Comparison of ENCODE assay signal across 12 cellular contexts in the genomic region with DNA sequence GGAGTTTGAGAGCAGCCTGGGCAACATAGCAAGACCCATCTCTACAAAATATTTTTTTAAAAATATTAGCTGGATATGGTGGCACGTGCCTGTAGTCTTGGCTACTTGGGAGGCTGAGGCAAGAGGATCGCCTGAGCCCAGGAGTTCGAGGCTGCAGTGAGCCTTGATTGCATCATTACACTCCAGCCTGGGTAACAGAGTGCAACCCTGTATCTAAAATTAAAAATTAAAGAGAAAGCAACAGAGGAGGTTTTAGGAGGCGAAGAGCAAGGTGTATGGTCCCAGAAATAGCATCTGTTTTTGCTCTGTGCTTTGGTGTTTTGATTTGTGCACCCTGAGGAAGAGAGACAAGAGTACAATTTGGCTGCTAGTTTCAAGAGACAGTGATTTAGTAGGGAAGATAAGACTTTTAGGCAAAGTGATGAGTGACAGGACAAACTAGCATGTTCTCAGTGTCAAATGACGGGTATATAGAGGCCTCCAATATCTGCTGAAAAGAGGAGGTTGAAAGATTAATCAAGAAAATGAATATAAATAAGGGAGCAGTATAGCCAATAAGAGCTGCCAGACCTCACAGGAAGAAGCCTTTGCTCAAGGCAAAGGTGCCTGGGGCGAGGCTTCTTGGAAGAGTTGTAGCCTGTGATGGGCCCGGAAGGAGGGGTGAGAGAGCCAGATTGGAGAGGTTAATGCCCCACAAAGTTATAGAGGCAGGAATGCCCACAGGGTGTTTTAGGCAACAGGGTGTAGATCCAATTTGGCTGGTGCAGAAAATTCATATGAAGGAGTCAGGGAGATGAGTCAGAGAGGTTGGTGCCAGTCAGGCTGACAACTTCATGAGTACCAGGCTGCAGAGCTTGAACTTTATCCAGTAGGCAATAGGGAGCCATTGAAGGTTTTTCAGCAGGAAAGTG. TPM values are rescaled to one million over a fixed set of nuclear protein-coding genes. Genes with fewer than 3 reads are reported as not detected.
DNase-seq lines count a peak whose midpoint lies in the region; ATAC-seq and TF ChIP-seq lines count a peak whose summit lies in the region.
"Had no signal": no experiment of that assay in that cellular context is flagged by ENCODE, and none has a peak within 500 bp of the region (broad histone marks: within the 10 kb centered on the region; RNA-seq: fewer than 3 reads in every experiment).

No MANE protein-coding gene starts in this region.

- peaks cover 22% of the 10 kb centered on the region for H3K36me3 Mint-ChIP-seq in Caco-2 (ENCODE audit: insufficient read depth, unreplicated experiment)

- no peak overlapping the region for H3K27ac Mint-ChIP-seq in Caco-2 (ENCODE audit: unreplicated experiment)
- no peak overlapping the region for H3K27ac Mint-ChIP-seq in stimulated activated naive CD8-positive, alpha-beta T cell treated with anti-CD3 and anti-CD28 coated beads, Interleukin-15, amount 100 ng/mL, for 72 hours
- H3K27ac Mint-ChIP-seq: naive B cell had no signal

- H3K9me3 Mint-ChIP-seq in Caco-2 (ENCODE audit: unreplicated experiment) = no peaks in the 10 kb centered on the region
- H3K9me3 Mint-ChIP-seq in stimulated activated naive CD8-positive, alpha-beta T cell treated with anti-CD3 and anti-CD28 coated beads, Interleukin-15, amount 100 ng/mL, for 72 hours = no peaks in the 10 kb centered on the region

- no peaks in the 10 kb centered on the region for H3K36me3 ChIP-seq in Caco-2 (ENCODE audit: control insufficient read depth, insufficient read depth, low read length)

- H3K27me3 Mint-ChIP-seq in Caco-2 (ENCODE audit: insufficient read depth, unreplicated experiment) = no peaks in the 10 kb centered on the region
- H3K27me3 Mint-ChIP-seq in stimulated activated naive CD8-positive, alpha-beta T cell treated with anti-CD3 and anti-CD28 coated beads, Interleukin-15, amount 100 ng/mL, for 72 hours = peaks cover 38% of the 10 kb centered on the region

- no peak overlapping the region for H3K4me3 ChIP-seq in epithelial cell of proximal tubule (ENCODE audit: low read depth, low read length)
- no peak overlapping the region for H3K4me3 ChIP-seq in Caco-2 (ENCODE audit: low read depth, low read length)

- DNase-seq in A172 (ENCODE audit: low spot score) (peak; percentile 30), RKO (ENCODE audit: low spot score) (peak; percentile 46), epithelial cell of proximal tubule (ENCODE audit: low read depth) (peak; percentile 68), omental fat pad (ENCODE audit: low spot score) (no peak), NCI-H2029 treated with DMSO at 0.1 percent for 48 hours (lab: John Stamatoyannopoulos, UW) (no peak), Caco-2 (no peak)
- DNase-seq in stimulated activated naive CD8-positive, alpha-beta T cell treated with anti-CD3 and anti-CD28 coated beads, Interleukin-15, Interleukin-2, amounts not matched to agents 100 U/mL and 50 U/mL, for 24 hours = no peak
- DNase-seq in stimulated activated naive CD8-positive, alpha-beta T cell treated with anti-CD3 and anti-CD28 coated beads, Interleukin-15, amount 100 ng/mL, for 72 hours = no peak
- DNase-seq: activated CD4-positive, alpha-beta T cell treated with anti-CD3 and anti-CD28 coated beads, Interleukin-2, amount 50 U/mL, for 4 hours; naive B cell; NCI-H345; OCI-M1 had no signal

- ATAC-seq in omental fat pad (ENCODE audit: low FRiP score) = peak; percentile 68
- no peak for ATAC-seq in stimulated activated naive CD8-positive, alpha-beta T cell treated with anti-CD3 and anti-CD28 coated beads, Interleukin-15, Interleukin-2, amounts not matched to agents 100 U/mL and 50 U/mL, for 24 hours
- ATAC-seq in stimulated activated naive CD8-positive, alpha-beta T cell treated with anti-CD3 and anti-CD28 coated beads, Interleukin-15, amount 100 ng/mL, for 72 hours = no peak

- CTCF ChIA-PET in Caco-2 (lab: Charles Lee) = no interaction called here

- no peaks in the 10 kb centered on the region; the same call in 1 of the 2 replicates for H3K4me1 ChIP-seq in Caco-2

- H3K9me3 ChIP-seq in Caco-2 = no peaks in the 10 kb centered on the region

- H3K4me3 Mint-ChIP-seq in Caco-2 (ENCODE audit: unreplicated experiment) = no peak overlapping the region
- no peak overlapping the region for H3K4me3 Mint-ChIP-seq in stimulated activated naive CD8-positive, alpha-beta T cell treated with anti-CD3 and anti-CD28 coated beads, Interleukin-15, amount 100 ng/mL, for 72 hours
- H3K4me3 Mint-ChIP-seq: naive B cell had no signal

- intact Hi-C loops in Caco-2 (cut with micrococcal nuclease; ENCODE audit: unreplicated experiment) = no loop called here

- peak; percentile 36 for TF ChIP-seq CTCF in epithelial cell of proximal tubule (conservative IDR thresholded peaks at IDR 0.05; ENCODE audit: low read depth, low read length)
- no peak for TF ChIP-seq CTCF in omental fat pad (IDR thresholded peaks at IDR 0.05)
- TF ChIP-seq CTCF in Caco-2 (IDR thresholded peaks at IDR 0.05; ENCODE audit: insufficient read depth in 1 of 2, low read depth in 1 of 2, low read length in 1 of 2, severe bottlenecking in 1 of 2, unreplicated experiment in 1 of 2) = no peak

- BruUV-seq in Caco-2 (replicated peaks; lab: Mats Ljungman, UMichigan) = no TSS peak

- POLR2A ChIA-PET in Caco-2 (lab: Charles Lee) = no interaction called here

- no peaks in the 10 kb centered on the region for H3K27me3 ChIP-seq in Caco-2 (replicated peaks; ENCODE audit: control insufficient read depth, insufficient read depth, low read length)

- H3K4me1 Mint-ChIP-seq in Caco-2 (ENCODE audit: low read depth, unreplicated experiment) = peaks cover 10% of the 10 kb centered on the region
- peaks cover 12% of the 10 kb centered on the region for H3K4me1 Mint-ChIP-seq in stimulated activated naive CD8-positive, alpha-beta T cell treated with anti-CD3 and anti-CD28 coated beads, Interleukin-15, amount 100 ng/mL, for 72 hours
- H3K4me1 Mint-ChIP-seq: naive B cell had no signal

RNA-seq across cellular contexts. Expression of a gene that starts 11.4 kb away (rescaled TPM):
- total RNA-seq in A172 (2014; rRNA removed; shearing (Covaris generic)) = 0.12 TPM in 1 of 2 replicates, not detected in the other
- 0.22 and 0.75 TPM in 2 replicates for total RNA-seq in epithelial cell of proximal tubule
- total RNA-seq in omental fat pad = 10 to 100 TPM; 12.5 to 15.4 (median 14.6) TPM
- 17.3 and 19.8 TPM in 2 replicates for total RNA-seq in Caco-2 (2022)

Comparison
In these comparisons a context has a peak if more than half of its experiments do, and no peak if none do; other contexts are left out.
1. DNase-seq: peak in A172 (single experiment), RKO (single experiment) and epithelial cell of proximal tubule (single experiment); none in omental fat pad (single experiment), NCI-H2029 treated with DMSO at 0.1 percent for 48 hours (single experiment), stimulated activated naive CD8-positive, alpha-beta T cell treated with anti-CD3 and anti-CD28 coated beads, Interleukin-15, Interleukin-2, amounts not matched to agents 100 U/mL and 50 U/mL, for 24 hours (single experiment), Caco-2 (0 of 2) and stimulated activated naive CD8-positive, alpha-beta T cell treated with anti-CD3 and anti-CD28 coated beads, Interleukin-15, amount 100 ng/mL, for 72 hours (0 of 2).